14 cellular contexts compared by ENCODE assay signal in the genomic region with DNA sequence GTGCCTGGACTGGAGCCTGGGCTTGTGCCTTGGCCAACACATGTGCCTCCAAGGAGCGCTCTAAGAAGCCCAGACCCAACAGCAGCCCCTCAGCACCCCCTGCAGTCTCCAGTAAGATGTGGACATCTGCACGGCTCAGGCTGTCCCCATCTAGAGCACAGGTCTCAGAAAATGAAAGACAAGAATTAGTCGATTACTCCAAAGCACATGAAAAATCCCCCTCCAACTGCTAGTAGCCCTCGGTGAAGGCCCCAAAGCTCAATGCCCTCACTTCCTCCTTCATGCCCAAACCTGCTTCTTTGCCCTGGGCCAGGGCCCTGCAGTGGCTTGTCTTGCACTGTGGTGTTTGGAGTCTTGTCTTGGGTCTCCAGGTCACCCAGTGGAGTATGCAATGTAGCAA. TPM values are rescaled to one million over a fixed set of nuclear protein-coding genes. Genes with fewer than 3 reads are reported as not detected.
A peak's percentile ranks its signal among the peaks of the same experiment; 100 is the strongest.
DNase-seq lines count a peak whose midpoint lies in the region; ATAC-seq and TF ChIP-seq lines count a peak whose summit lies in the region.
"Had no signal": no experiment of that assay in that cellular context is flagged by ENCODE, and none has a peak within 500 bp of the region (broad histone marks: within the 10 kb centered on the region; RNA-seq: fewer than 3 reads in every experiment).

No MANE protein-coding gene starts in this region.

- POLR2A ChIA-PET in activated B cell treated with CpG ODN at 0.5 μM for 24 hours (lab: Charles Lee) (no interaction called here), A673 (lab: Charles Lee; ENCODE audit: low non-redundant PET) (no interaction called here)

- CTCF ChIA-PET in activated B cell treated with CpG ODN at 0.5 μM for 24 hours (lab: Charles Lee) (no interaction called here), A673 (lab: Charles Lee) (interaction anchor here (0.6 kb wide), 1 partner anchor 12 kb away, joined by 3 read pairs; no protein-coding TSS in a partner anchor)

- BruUV-seq in A673 (replicated peaks; lab: Mats Ljungman, UMichigan), result no TSS peak

- H3K9me3 ChIP-seq in A673 (ENCODE audit: low read depth, low read length, poor library complexity, severe bottlenecking), result no peaks in the 10 kb centered on the region

- H3K4me1 Mint-ChIP-seq in activated B cell treated with CpG ODN at 0.5 μM for 24 hours, result no peaks in the 10 kb centered on the region
- H3K4me1 Mint-ChIP-seq: CD4-positive, CD25-positive, alpha-beta regulatory T cell; naive B cell had no signal

- ATAC-seq in GM19025 (IDR thresholded peaks at IDR 0.05; ENCODE audit: low read depth, unreplicated experiment) (peak; percentile 69), HG03039 (IDR thresholded peaks at IDR 0.05; ENCODE audit: unreplicated experiment) (peak; percentile 60), activated B cell treated with CpG ODN at 0.5 μM for 24 hours (ENCODE audit: low read depth) (peak; percentile 40)

- H3K27me3 ChIP-seq in A673 (replicated peaks; ENCODE audit: insufficient read depth, low read depth, low read length, poor library complexity), result no peaks in the 10 kb centered on the region

- H3K4me1 ChIP-seq in A673 (ENCODE audit: insufficient read depth, low read length, poor library complexity, severe bottlenecking), result no peaks in the 10 kb centered on the region
- H3K4me1 ChIP-seq: tibial artery had no signal

- H3K9me3 Mint-ChIP-seq in activated B cell treated with CpG ODN at 0.5 μM for 24 hours, result no peaks in the 10 kb centered on the region
- H3K9me3 Mint-ChIP-seq: CD4-positive, CD25-positive, alpha-beta regulatory T cell had no signal

- TF ChIP-seq CTCF in GM10266 (IDR thresholded peaks at IDR 0.05; ENCODE audit: control insufficient read depth, insufficient read depth, low read depth, missing control alignments) (peak; percentile 56), activated B cell treated with CpG ODN at 0.5 μM for 24 hours (IDR thresholded peaks at IDR 0.05) (no peak), A673 (conservative IDR thresholded peaks at IDR 0.05; ENCODE audit: low read depth, low read length) (no peak)

- H3K4me3 Mint-ChIP-seq in activated B cell treated with CpG ODN at 0.5 μM for 24 hours, result no peak overlapping the region
- H3K4me3 Mint-ChIP-seq: CD4-positive, CD25-positive, alpha-beta regulatory T cell; naive B cell had no signal

- no peak overlapping the region for H3K4me3 ChIP-seq in A673 (ENCODE audit: low read depth, low read length, poor library complexity, severe bottlenecking)
- H3K4me3 ChIP-seq: tibial artery had no signal

- no peaks in the 10 kb centered on the region for H3K27me3 Mint-ChIP-seq in activated B cell treated with CpG ODN at 0.5 μM for 24 hours
- H3K27me3 Mint-ChIP-seq: naive B cell had no signal

- no peak overlapping the region for H3K27ac ChIP-seq in A673 (ENCODE audit: low read depth, low read length, poor library complexity, severe bottlenecking)
- H3K27ac ChIP-seq: tibial artery had no signal

- DNase-seq in GM10266 (ENCODE audit: extremely low spot score) (peak; percentile 45), activated B cell treated with CpG ODN at 0.5 μM for 24 hours (no peak), HuH-7.5 (ENCODE audit: low spot score) (no peak), GDM1 (lab: John Stamatoyannopoulos, UW) (no peak), NCI-H748 treated with DMSO at 0.1 percent for 48 hours (lab: John Stamatoyannopoulos, UW) (no peak), A673 (ENCODE audit: low spot score) (no peak)
- DNase-seq: activated effector memory CD4-positive, alpha-beta T cell treated with Interleukin-2 at 50 U/mL for 16 hours; CD4-positive, CD25-positive, alpha-beta regulatory T cell; naive B cell; stimulated activated CD4-positive, alpha-beta T cell treated with anti-CD3 and anti-CD28 coated beads, Interleukin-2, amount 100 ng/mL, for 24 hours; T-helper 9 cell; tibial artery had no signal

- no peaks in the 10 kb centered on the region for H3K36me3 ChIP-seq in A673 (ENCODE audit: insufficient read depth, low read length, poor library complexity, severe bottlenecking)
- H3K36me3 ChIP-seq: tibial artery had no signal

- intact Hi-C loops in activated B cell treated with CpG ODN at 0.5 μM for 24 hours (cut with micrococcal nuclease), result loop anchor here (1.0 kb wide), 1 partner anchor 194 kb away; no protein-coding TSS in a partner anchor
- intact Hi-C loops in A673 (cut with micrococcal nuclease; ENCODE audit: unreplicated experiment), result no loop called here

- H3K27ac Mint-ChIP-seq in activated B cell treated with CpG ODN at 0.5 μM for 24 hours, result no peak overlapping the region
- H3K27ac Mint-ChIP-seq: naive B cell had no signal

- no peaks in the 10 kb centered on the region for H3K36me3 Mint-ChIP-seq in activated B cell treated with CpG ODN at 0.5 μM for 24 hours (ENCODE audit: low read depth)
- H3K36me3 Mint-ChIP-seq: CD4-positive, CD25-positive, alpha-beta regulatory T cell; naive B cell had no signal

RNA-seq across cellular contexts. Expression of a gene that starts 21.9 kb away (rescaled TPM):
- total RNA-seq in activated B cell treated with CpG ODN at 0.5 μM for 24 hours (13.2 and 17.5 TPM in 2 replicates), A673 (2021) (3.4 and 4.1 TPM in 2 replicates)
